ENCODE assay signal across 2 cellular contexts in the genomic region with DNA sequence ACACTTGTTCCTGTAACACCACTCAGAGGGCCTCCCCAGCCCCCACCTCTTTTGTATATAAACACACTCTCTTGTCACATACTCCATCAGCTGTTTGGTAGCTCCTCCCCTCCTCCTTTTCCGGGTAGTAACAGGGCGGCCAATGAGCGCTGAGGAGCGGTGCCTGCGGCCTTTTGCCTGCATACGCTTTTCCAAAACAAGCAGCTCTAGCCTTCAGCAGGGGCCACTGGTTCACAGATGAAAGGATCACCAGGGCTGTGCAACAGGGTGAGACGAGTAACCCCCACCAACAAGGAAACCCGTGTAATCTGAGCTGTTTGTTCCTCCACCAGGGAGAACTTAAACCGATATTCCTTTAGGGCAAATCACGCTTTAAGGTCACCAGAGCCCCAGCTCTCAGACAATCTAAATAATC.
TF ChIP-seq lines count a peak whose summit lies in the region.

No MANE protein-coding gene starts in this region.

TF ChIP-seq in A549, 52 proteins besides CTCF, POLR2A, EP300 and RAD21 (continued from another document and continues in another):
- TF ChIP-seq, protein P1, sequence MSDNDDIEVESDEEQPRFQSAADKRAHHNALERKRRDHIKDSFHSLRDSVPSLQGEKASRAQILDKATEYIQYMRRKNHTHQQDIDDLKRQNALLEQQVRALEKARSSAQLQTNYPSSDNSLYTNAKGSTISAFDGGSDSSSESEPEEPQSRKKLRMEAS (IDR thresholded peaks at IDR 0.05): peak; percentile 65; the same call in 1 of the 2 replicates
- TF ChIP-seq RCOR1 (IDR thresholded peaks at IDR 0.05; ENCODE audit: low read depth, low read length) (no peak), EHF (CRISPR knock-in tag; IDR thresholded peaks at IDR 0.05) (no peak), FOSB (CRISPR knock-in tag; IDR thresholded peaks at IDR 0.05) (no peak), KDM1A (IDR thresholded peaks at IDR 0.05; ENCODE audit: low read depth) (no peak), FOXS1 (CRISPR knock-in tag; IDR thresholded peaks at IDR 0.05) (no peak), NFE2L2 (conservative IDR thresholded peaks at IDR 0.05; ENCODE audit: low read length) (no peak), NR3C1 (IDR thresholded peaks at IDR 0.05) (no peak), ZC3H11A (IDR thresholded peaks at IDR 0.05) (no peak), BHLHE40 (IDR thresholded peaks at IDR 0.05; ENCODE audit: low read depth, low read length) (no peak), CEBPB (IDR thresholded peaks at IDR 0.05) (no peak; a peak in 1 of 4 replicates), TFCP2L1 (CRISPR knock-in tag; IDR thresholded peaks at IDR 0.05) (no peak), MAZ (IDR thresholded peaks at IDR 0.05; ENCODE audit: borderline replicate concordance, low read depth, low read length) (no peak), ZNF302 (CRISPR knock-in tag; IDR thresholded peaks at IDR 0.05) (no peak), HOXA7 (CRISPR knock-in tag; IDR thresholded peaks at IDR 0.05) (no peak), CHD4 (IDR thresholded peaks at IDR 0.05; ENCODE audit: borderline replicate concordance) (no peak), TP53 (CRISPR knock-in tag; IDR thresholded peaks at IDR 0.05) (no peak), HEYL (CRISPR knock-in tag; IDR thresholded peaks at IDR 0.05) (no peak), POLR2AphosphoS2 (conservative IDR thresholded peaks at IDR 0.05; ENCODE audit: low read length) (no peak), RNF2 (IDR thresholded peaks at IDR 0.05; ENCODE audit: borderline replicate concordance, low read depth) (no peak), CHD2 (IDR thresholded peaks at IDR 0.05; ENCODE audit: low read length, partially characterized antibody) (no peak), RFX5 (IDR thresholded peaks at IDR 0.05) (peak; percentile 96), GATA3 (IDR thresholded peaks at IDR 0.05; ENCODE audit: borderline replicate concordance) (peak; percentile 58), JUN (IDR thresholded peaks at IDR 0.05) (peak in 1 of 2 experiments; percentile 44; a peak in 3 of 5 replicates), HOXB13 (CRISPR knock-in tag; IDR thresholded peaks at IDR 0.05; ENCODE audit: low read depth) (no peak), MYC (IDR thresholded peaks at IDR 0.05; ENCODE audit: borderline replicate concordance, low read length) (no peak), SMC3 (IDR thresholded peaks at IDR 0.05) (0 out of 3 replicates have a peak, but pooled peaks have one; percentile 13), ZFP36 (IDR thresholded peaks at IDR 0.05; ENCODE audit: borderline replicate concordance, partially characterized antibody) (no peak)
- TF ChIP-seq, protein P2, sequence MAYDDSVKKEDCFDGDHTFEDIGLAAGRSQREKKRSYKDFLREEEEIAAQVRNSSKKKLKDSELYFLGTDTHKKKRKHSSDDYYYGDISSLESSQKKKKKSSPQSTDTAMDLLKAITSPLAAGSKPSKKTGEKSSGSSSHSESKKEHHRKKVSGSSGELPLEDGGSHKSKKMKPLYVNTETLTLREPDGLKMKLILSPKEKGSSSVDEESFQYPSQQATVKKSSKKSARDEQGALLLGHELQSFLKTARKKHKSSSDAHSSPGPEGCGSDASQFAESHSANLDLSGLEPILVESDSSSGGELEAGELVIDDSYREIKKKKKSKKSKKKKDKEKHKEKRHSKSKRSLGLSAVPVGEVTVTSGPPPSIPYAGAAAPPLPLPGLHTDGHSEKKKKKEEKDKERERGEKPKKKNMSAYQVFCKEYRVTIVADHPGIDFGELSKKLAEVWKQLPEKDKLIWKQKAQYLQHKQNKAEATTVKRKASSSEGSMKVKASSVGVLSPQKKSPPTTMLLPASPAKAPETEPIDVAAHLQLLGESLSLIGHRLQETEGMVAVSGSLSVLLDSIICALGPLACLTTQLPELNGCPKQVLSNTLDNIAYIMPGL (CRISPR knock-in tag; IDR thresholded peaks at IDR 0.05; ENCODE audit: borderline replicate concordance): no peak
- TF ChIP-seq, protein P3, sequence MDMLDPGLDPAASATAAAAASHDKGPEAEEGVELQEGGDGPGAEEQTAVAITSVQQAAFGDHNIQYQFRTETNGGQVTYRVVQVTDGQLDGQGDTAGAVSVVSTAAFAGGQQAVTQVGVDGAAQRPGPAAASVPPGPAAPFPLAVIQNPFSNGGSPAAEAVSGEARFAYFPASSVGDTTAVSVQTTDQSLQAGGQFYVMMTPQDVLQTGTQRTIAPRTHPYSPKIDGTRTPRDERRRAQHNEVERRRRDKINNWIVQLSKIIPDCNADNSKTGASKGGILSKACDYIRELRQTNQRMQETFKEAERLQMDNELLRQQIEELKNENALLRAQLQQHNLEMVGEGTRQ (IDR thresholded peaks at IDR 0.05): no peak
- TF ChIP-seq, protein P4, sequence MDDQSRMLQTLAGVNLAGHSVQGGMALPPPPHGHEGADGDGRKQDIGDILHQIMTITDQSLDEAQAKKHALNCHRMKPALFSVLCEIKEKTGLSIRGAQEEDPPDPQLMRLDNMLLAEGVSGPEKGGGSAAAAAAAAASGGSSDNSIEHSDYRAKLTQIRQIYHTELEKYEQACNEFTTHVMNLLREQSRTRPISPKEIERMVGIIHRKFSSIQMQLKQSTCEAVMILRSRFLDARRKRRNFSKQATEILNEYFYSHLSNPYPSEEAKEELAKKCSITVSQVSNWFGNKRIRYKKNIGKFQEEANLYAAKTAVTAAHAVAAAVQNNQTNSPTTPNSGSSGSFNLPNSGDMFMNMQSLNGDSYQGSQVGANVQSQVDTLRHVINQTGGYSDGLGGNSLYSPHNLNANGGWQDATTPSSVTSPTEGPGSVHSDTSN (IDR thresholded peaks at IDR 0.05): peak; percentile 85
- TF ChIP-seq, protein P5, sequence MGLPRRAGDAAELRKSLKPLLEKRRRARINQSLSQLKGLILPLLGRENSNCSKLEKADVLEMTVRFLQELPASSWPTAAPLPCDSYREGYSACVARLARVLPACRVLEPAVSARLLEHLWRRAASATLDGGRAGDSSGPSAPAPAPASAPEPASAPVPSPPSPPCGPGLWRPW (IDR thresholded peaks at IDR 0.05): no peak
- TF ChIP-seq, protein P6, sequence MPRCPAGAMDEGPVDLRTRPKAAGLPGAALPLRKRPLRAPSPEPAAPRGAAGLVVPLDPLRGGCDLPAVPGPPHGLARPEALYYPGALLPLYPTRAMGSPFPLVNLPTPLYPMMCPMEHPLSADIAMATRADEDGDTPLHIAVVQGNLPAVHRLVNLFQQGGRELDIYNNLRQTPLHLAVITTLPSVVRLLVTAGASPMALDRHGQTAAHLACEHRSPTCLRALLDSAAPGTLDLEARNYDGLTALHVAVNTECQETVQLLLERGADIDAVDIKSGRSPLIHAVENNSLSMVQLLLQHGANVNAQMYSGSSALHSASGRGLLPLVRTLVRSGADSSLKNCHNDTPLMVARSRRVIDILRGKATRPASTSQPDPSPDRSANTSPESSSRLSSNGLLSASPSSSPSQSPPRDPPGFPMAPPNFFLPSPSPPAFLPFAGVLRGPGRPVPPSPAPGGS (IDR thresholded peaks at IDR 0.05): no peak

TF ChIP-seq in HepG2, 621 proteins besides CTCF, POLR2A, EP300 and RAD21 (continued from another document and continues in another):
- TF ChIP-seq, protein P7, sequence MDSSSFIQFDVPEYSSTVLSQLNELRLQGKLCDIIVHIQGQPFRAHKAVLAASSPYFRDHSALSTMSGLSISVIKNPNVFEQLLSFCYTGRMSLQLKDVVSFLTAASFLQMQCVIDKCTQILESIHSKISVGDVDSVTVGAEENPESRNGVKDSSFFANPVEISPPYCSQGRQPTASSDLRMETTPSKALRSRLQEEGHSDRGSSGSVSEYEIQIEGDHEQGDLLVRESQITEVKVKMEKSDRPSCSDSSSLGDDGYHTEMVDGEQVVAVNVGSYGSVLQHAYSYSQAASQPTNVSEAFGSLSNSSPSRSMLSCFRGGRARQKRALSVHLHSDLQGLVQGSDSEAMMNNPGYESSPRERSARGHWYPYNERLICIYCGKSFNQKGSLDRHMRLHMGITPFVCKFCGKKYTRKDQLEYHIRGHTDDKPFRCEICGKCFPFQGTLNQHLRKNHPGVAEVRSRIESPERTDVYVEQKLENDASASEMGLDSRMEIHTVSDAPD (CRISPR knock-in tag; IDR thresholded peaks at IDR 0.05): peak; percentile 88
- TF ChIP-seq ZNF207 (IDR thresholded peaks at IDR 0.05; ENCODE audit: borderline replicate concordance) (no peak), MED8 (CRISPR knock-in tag; IDR thresholded peaks at IDR 0.05; ENCODE audit: insufficient replicate concordance) (no peak), RORA (CRISPR knock-in tag; IDR thresholded peaks at IDR 0.05) (no peak), ZNF598 (CRISPR knock-in tag; IDR thresholded peaks at IDR 0.05; ENCODE audit: borderline replicate concordance) (no peak), ZFP82 (CRISPR knock-in tag; IDR thresholded peaks at IDR 0.05; ENCODE audit: borderline replicate concordance) (no peak), MIER3 (CRISPR knock-in tag; IDR thresholded peaks at IDR 0.05; ENCODE audit: borderline replicate concordance) (no peak), KDM2A (CRISPR knock-in tag; IDR thresholded peaks at IDR 0.05; ENCODE audit: borderline replicate concordance, low read depth) (peak; percentile 44; the same call in 1 of the 2 replicates), DNMT1 (CRISPR knock-in tag; IDR thresholded peaks at IDR 0.05) (no peak), HNF4G (IDR thresholded peaks at IDR 0.05; ENCODE audit: borderline replicate concordance, low read depth, low read length) (no peak), HNF4G (CRISPR knock-in tag; IDR thresholded peaks at IDR 0.05; ENCODE audit: borderline replicate concordance, low read depth) (no peak), ZNF496 (CRISPR knock-in tag; IDR thresholded peaks at IDR 0.05; ENCODE audit: insufficient replicate concordance) (no peak), ZNF33B (CRISPR knock-in tag; IDR thresholded peaks at IDR 0.05) (no peak), YEATS2 (CRISPR knock-in tag; IDR thresholded peaks at IDR 0.05; ENCODE audit: borderline replicate concordance) (no peak; the same call in 1 of the 2 replicates)
- TF ChIP-seq, protein P8, sequence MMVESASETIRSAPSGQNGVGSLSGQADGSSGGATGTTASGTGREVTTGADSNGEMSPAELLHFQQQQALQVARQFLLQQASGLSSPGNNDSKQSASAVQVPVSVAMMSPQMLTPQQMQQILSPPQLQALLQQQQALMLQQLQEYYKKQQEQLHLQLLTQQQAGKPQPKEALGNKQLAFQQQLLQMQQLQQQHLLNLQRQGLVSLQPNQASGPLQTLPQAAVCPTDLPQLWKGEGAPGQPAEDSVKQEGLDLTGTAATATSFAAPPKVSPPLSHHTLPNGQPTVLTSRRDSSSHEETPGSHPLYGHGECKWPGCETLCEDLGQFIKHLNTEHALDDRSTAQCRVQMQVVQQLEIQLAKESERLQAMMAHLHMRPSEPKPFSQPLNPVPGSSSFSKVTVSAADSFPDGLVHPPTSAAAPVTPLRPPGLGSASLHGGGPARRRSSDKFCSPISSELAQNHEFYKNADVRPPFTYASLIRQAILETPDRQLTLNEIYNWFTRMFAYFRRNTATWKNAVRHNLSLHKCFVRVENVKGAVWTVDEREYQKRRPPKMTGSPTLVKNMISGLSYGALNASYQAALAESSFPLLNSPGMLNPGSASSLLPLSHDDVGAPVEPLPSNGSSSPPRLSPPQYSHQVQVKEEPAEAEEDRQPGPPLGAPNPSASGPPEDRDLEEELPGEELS (CRISPR knock-in tag; IDR thresholded peaks at IDR 0.05): peak; percentile 88
- TF ChIP-seq, protein P9, sequence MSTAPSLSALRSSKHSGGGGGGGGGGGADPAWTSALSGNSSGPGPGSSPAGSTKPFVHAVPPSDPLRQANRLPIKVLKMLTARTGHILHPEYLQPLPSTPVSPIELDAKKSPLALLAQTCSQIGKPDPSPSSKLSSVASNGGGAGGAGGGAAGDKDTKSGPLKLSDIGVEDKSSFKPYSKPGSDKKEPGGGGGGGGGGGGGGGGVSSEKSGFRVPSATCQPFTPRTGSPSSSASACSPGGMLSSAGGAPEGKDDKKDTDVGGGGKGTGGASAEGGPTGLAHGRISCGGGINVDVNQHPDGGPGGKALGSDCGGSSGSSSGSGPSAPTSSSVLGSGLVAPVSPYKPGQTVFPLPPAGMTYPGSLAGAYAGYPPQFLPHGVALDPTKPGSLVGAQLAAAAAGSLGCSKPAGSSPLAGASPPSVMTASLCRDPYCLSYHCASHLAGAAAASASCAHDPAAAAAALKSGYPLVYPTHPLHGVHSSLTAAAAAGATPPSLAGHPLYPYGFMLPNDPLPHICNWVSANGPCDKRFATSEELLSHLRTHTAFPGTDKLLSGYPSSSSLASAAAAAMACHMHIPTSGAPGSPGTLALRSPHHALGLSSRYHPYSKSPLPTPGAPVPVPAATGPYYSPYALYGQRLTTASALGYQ (CRISPR knock-in tag; IDR thresholded peaks at IDR 0.05): peak; percentile 62; the same call in 1 of the 2 replicates
- TF ChIP-seq, protein P10, sequence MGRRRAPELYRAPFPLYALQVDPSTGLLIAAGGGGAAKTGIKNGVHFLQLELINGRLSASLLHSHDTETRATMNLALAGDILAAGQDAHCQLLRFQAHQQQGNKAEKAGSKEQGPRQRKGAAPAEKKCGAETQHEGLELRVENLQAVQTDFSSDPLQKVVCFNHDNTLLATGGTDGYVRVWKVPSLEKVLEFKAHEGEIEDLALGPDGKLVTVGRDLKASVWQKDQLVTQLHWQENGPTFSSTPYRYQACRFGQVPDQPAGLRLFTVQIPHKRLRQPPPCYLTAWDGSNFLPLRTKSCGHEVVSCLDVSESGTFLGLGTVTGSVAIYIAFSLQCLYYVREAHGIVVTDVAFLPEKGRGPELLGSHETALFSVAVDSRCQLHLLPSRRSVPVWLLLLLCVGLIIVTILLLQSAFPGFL (CRISPR knock-in tag; IDR thresholded peaks at IDR 0.05): no peak
- TF ChIP-seq, protein P11, sequence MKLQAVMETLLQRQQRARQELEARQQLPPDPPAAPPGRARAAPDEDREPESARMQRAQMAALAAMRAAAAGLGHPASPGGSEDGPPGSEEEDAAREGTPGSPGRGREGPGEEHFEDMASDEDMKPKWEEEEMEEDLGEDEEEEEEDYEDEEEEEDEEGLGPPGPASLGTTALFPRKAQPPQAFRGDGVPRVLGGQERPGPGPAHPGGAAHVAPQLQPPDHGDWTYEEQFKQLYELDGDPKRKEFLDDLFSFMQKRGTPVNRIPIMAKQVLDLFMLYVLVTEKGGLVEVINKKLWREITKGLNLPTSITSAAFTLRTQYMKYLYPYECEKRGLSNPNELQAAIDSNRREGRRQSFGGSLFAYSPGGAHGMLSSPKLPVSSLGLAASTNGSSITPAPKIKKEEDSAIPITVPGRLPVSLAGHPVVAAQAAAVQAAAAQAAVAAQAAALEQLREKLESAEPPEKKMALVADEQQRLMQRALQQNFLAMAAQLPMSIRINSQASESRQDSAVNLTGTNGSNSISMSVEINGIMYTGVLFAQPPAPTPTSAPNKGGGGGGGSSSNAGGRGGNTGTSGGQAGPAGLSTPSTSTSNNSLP (IDR thresholded peaks at IDR 0.05; ENCODE audit: low read depth, low read length): 0 out of 2 replicates have a peak, but pooled peaks have one; percentile 9
- TF ChIP-seq, protein P12, sequence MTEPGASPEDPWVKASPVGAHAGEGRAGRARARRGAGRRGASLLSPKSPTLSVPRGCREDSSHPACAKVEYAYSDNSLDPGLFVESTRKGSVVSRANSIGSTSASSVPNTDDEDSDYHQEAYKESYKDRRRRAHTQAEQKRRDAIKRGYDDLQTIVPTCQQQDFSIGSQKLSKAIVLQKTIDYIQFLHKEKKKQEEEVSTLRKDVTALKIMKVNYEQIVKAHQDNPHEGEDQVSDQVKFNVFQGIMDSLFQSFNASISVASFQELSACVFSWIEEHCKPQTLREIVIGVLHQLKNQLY (CRISPR knock-in tag; IDR thresholded peaks at IDR 0.05): peak; percentile 65; the same call in 1 of the 2 replicates
- TF ChIP-seq, protein P13, sequence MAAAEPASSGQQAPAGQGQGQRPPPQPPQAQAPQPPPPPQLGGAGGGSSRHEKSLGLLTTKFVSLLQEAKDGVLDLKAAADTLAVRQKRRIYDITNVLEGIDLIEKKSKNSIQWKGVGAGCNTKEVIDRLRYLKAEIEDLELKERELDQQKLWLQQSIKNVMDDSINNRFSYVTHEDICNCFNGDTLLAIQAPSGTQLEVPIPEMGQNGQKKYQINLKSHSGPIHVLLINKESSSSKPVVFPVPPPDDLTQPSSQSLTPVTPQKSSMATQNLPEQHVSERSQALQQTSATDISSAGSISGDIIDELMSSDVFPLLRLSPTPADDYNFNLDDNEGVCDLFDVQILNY (CRISPR knock-in tag; conservative IDR thresholded peaks at IDR 0.05): no peak
